ENCODE assay signal across 8 cellular contexts in genomic region chr10:32376780-32377179, GRCh38. TPM values are rescaled to one million over a fixed set of nuclear protein-coding genes. Genes with fewer than 3 reads are reported as not detected.
A peak's percentile ranks its signal among the peaks of the same experiment; 100 is the strongest.
DNase-seq lines count a peak whose midpoint lies in the region; ATAC-seq and TF ChIP-seq lines count a peak whose summit lies in the region.
"Had no signal": no experiment of that assay in that cellular context is flagged by ENCODE, and none has a peak within 500 bp of the region (broad histone marks: within the 10 kb centered on the region; RNA-seq: fewer than 3 reads in every experiment).

No MANE protein-coding gene starts in this region.

- WGBS in GM23248 (ENCODE audit: low coverage in 1 of 2, low lambda C conversion rate in 2 of 2, missing lambda C conversion rate in 2 of 2), 2 experiments: 1 to 3% methylated on average over 3 of the region's 3 CpGs
- 7 to 14% (median 10%) methylated on average over 3 of the region's 3 CpGs for WGBS in spleen, 5 donors

- peak overlapping the region; percentile 93 for H3K9ac ChIP-seq in GM23248

- TF ChIP-seq POLR2A in Peyer's patch (IDR thresholded peaks at IDR 0.05) (no peak), spleen (IDR thresholded peaks at IDR 0.05) (no peak)

- H3K9me3 ChIP-seq in GM23248 (ENCODE audit: low read depth) (no peaks in the 10 kb centered on the region), Peyer's patch (no peaks in the 10 kb centered on the region), spleen (no peaks in the 10 kb centered on the region)

- no peak for ATAC-seq in HG03469 (IDR thresholded peaks at IDR 0.05; ENCODE audit: unreplicated experiment)

- peak overlapping the region; percentile 100 for H3K4me2 ChIP-seq in GM23248 (ENCODE audit: unreplicated experiment)

- H4K20me1 ChIP-seq in GM23248 (ENCODE audit: insufficient read depth): 0 out of 2 replicates have a peak, but pooled peaks cover 3% of the 10 kb centered on the region

- intact Hi-C loops in spleen (cut with DNase I; ENCODE audit: low total_unique reads): no loop called here

- H2AFZ ChIP-seq in GM23248: peak overlapping the region; percentile 93

- H3K4me3 ChIP-seq in GM23248 (peak overlapping the region; percentile 93), Peyer's patch (peak overlapping the region; percentile 52 to 73 (median 62)), fibroblast of villous mesenchyme (ENCODE audit: low read depth, low read length) (peak overlapping the region; percentile 74), spleen (peak overlapping the region; percentile 63 to 74 (median 68))
- H3K4me3 ChIP-seq: lung had no signal

- TF ChIP-seq CTCF in Peyer's patch (IDR thresholded peaks at IDR 0.05) (no peak), fibroblast of villous mesenchyme (IDR thresholded peaks at IDR 0.05; ENCODE audit: insufficient read depth, low read depth, low read length) (no peak), spleen (IDR thresholded peaks at IDR 0.05 in 8 of 11, conservative IDR thresholded peaks at IDR 0.05 in 3 of 11) (no peak)

- DNase-seq in GM23248 (peak; percentile 23), Peyer's patch (no peak), fibroblast of villous mesenchyme (ENCODE audit: low read depth) (peak; percentile 8), spleen (no peak), NCI-H187 treated with DMSO at 0.1 percent for 48 hours (lab: John Stamatoyannopoulos, UW) (no peak)
- no peak for DNase-seq in stimulated activated CD4-positive, alpha-beta T cell treated with anti-CD3 and anti-CD28 coated beads, Interleukin-2, amount 100 ng/mL, for 24 hours

- in situ Hi-C loops in GM23248 (cut with MboI): no loop called here

- peaks cover 69% of the 10 kb centered on the region for H3K79me2 ChIP-seq in GM23248 (ENCODE audit: insufficient read depth)

- H3K4me1 ChIP-seq in GM23248 (ENCODE audit: insufficient read depth): peaks cover 20% of the 10 kb centered on the region; the same call in 1 of the 2 replicates
- H3K4me1 ChIP-seq in Peyer's patch: peaks cover 0 to 29% (median 0%) of the 10 kb centered on the region in 4 donors
- H3K4me1 ChIP-seq in spleen: peaks cover 24 to 66% (median 37%) of the 10 kb centered on the region in 6 donors

- H3K27ac ChIP-seq in GM23248: peak overlapping the region; percentile 81
- peak overlapping the region in 1 of 4 donors; percentile 88 for H3K27ac ChIP-seq in Peyer's patch
- H3K27ac ChIP-seq in spleen: peak overlapping the region in 7 of 8 donors; percentile 86 to 96 (median 92)

- H3K27me3 ChIP-seq in GM23248 (replicated peaks; ENCODE audit: insufficient read depth) (no peaks in the 10 kb centered on the region), Peyer's patch (no peaks in the 10 kb centered on the region), spleen (replicated peaks in 1 of 7) (no peaks in the 10 kb centered on the region)

- H3F3A ChIP-seq in GM23248 (ENCODE audit: insufficient read depth): peaks cover 3% of the 10 kb centered on the region; the same call in 1 of the 2 replicates

- H3K36me3 ChIP-seq in GM23248 (ENCODE audit: low read depth): no peaks in the 10 kb centered on the region
- H3K36me3 ChIP-seq in Peyer's patch: no peaks in the 10 kb centered on the region
- peaks cover 0 to 6% (median 0%) of the 10 kb centered on the region in 6 donors for H3K36me3 ChIP-seq in spleen

- no peaks in the 10 kb centered on the region for H3K9me2 ChIP-seq in GM23248 (ENCODE audit: insufficient read depth)

RNA-seq across cellular contexts. Expression of gene EPC1, which starts 29.8 kb away (rescaled TPM):
- 12.5 and 19.1 TPM in 2 replicates for total RNA-seq in GM23248 (2014; rRNA removed; shearing (Covaris generic))
- 10.6 and 10.7 TPM in 2 replicates for polyA plus RNA-seq in GM23248 (2016; fragmentation: Nextera tagmentation; extraction: Ambion mirVana)
- total RNA-seq in Peyer's patch: 10 to 100 TPM; 41.5 to 77.6 (median 49.0) TPM
- total RNA-seq in fibroblast of villous mesenchyme: 19.4 and 24.5 TPM in 2 replicates
- 10 to 100 TPM; 52.8 to 69.2 (median 57.5) TPM for total RNA-seq in spleen
- 10 to 100 TPM; 16.0 to 21.4 (median 19.1) TPM for polyA plus RNA-seq in spleen

Comparison
In these comparisons a context has a peak if more than half of its experiments do, and no peak if none do; other contexts are left out.
1. DNase-seq: peak in GM23248 (single experiment) and fibroblast of villous mesenchyme (single experiment); none in Peyer's patch (0 of 3), spleen (single experiment), stimulated activated CD4-positive, alpha-beta T cell treated with anti-CD3 and anti-CD28 coated beads, Interleukin-2, amount 100 ng/mL, for 24 hours (0 of 2) and NCI-H187 treated with DMSO at 0.1 percent for 48 hours (single experiment).
2. Peak in every context shown above with its lines, with median percentiles within 50 percentile points of each other: H3K4me3 ChIP-seq.